Comparison of ENCODE assay signal across 7 cellular contexts in genomic region chr14:99273025-99273723, GRCh38. TPM values are rescaled to one million over a fixed set of nuclear protein-coding genes. Genes with fewer than 3 reads are reported as not detected.
DNase-seq lines count a peak whose midpoint lies in the region; ATAC-seq and TF ChIP-seq lines count a peak whose summit lies in the region.

No MANE protein-coding gene starts in this region.

- H3K4me3 ChIP-seq in HUES48 (ENCODE audit: low read depth, low read length) (peak overlapping the region; percentile 67), SK-N-SH (ENCODE audit: low read depth in 2 of 2, low read length in 1 of 2) (no peak overlapping the region), endodermal cell (ENCODE audit: low read length) (peak overlapping the region; percentile 92)

- TF ChIP-seq CTCF in SK-N-SH (IDR thresholded peaks at IDR 0.05) (no peak), endodermal cell (conservative IDR thresholded peaks at IDR 0.05) (no peak)

- H3K27me3 ChIP-seq in HUES48 (ENCODE audit: control insufficient read depth, insufficient read depth, low read length) (peaks cover 42% of the 10 kb centered on the region), SK-N-SH (ENCODE audit: insufficient read depth) (peaks cover 81% of the 10 kb centered on the region), endodermal cell (ENCODE audit: control insufficient read depth, insufficient read depth, low read length, poor library complexity, severe bottlenecking) (peaks cover 12% of the 10 kb centered on the region)

- H3K27ac Mint-ChIP-seq in endodermal cell = peak overlapping the region; percentile 91

- H3K27ac ChIP-seq in HUES48 (ENCODE audit: low read depth, low read length) (no peak overlapping the region), SK-N-SH (ENCODE audit: low read depth in 2 of 2, low read length in 1 of 2) (no peak overlapping the region), endodermal cell (ENCODE audit: low read depth, low read length) (no peak overlapping the region)

- peaks cover 43% of the 10 kb centered on the region for H3K4me1 ChIP-seq in HUES48 (ENCODE audit: control insufficient read depth, insufficient read depth, low read length)
- H3K4me1 ChIP-seq in SK-N-SH (ENCODE audit: control insufficient read depth in 1 of 2, insufficient read depth in 2 of 2, low read depth in 1 of 2, low read length in 1 of 2) = no peaks in the 10 kb centered on the region; a peak in 1 of 4 replicates
- peaks cover 12% of the 10 kb centered on the region for H3K4me1 ChIP-seq in endodermal cell (ENCODE audit: control insufficient read depth, insufficient read depth, low read length)

- H3K9ac ChIP-seq in HUES48 (ENCODE audit: low read depth, low read length) = no peak overlapping the region
- no peak overlapping the region for H3K9ac ChIP-seq in SK-N-SH
- no peak overlapping the region for H3K9ac ChIP-seq in endodermal cell (ENCODE audit: extremely low read depth, low read length, poor library complexity, severe bottlenecking)

- peaks cover 30% of the 10 kb centered on the region for H3K4me1 Mint-ChIP-seq in endodermal cell

- peak overlapping the region; percentile 75 for H3K4me3 Mint-ChIP-seq in endodermal cell

- peak; percentile 43 for DNase-seq in SK-N-SH
- peak; percentile 94 for DNase-seq in endodermal cell
- DNase-seq in sciatic nerve (ENCODE audit: low spot score) = no peak
- no peak for DNase-seq in amygdala (lab: John Stamatoyannopoulos, UW)
- no peak for DNase-seq in NOMO-1 treated with DMSO at 0.1 percent for 48 hours (lab: John Stamatoyannopoulos, UW; ENCODE audit: unreplicated experiment)

- POLR2A ChIA-PET in SK-N-SH (lab: Yijun Ruan, JAX) = no interaction called here

- H3K9me2 ChIP-seq in SK-N-SH = no peaks in the 10 kb centered on the region

- 0 out of 2 replicates have a peak overlapping the region, but pooled peaks have one; percentile 28 for H3K4me2 ChIP-seq in SK-N-SH

- no peak overlapping the region for H2AFZ ChIP-seq in SK-N-SH (ENCODE audit: low read depth)

- H3K27me3 Mint-ChIP-seq in endodermal cell (ENCODE audit: insufficient read depth) = peaks cover 19% of the 10 kb centered on the region

- no peaks in the 10 kb centered on the region for H3K79me2 ChIP-seq in SK-N-SH (ENCODE audit: insufficient read depth)

- CTCF ChIA-PET in SK-N-SH (lab: Yijun Ruan, JAX) = no interaction called here

- H4K20me1 ChIP-seq in SK-N-SH (ENCODE audit: insufficient read depth) = no peaks in the 10 kb centered on the region

- no peak for TF ChIP-seq EP300 in SK-N-SH (IDR thresholded peaks at IDR 0.05; ENCODE audit: borderline replicate concordance in 1 of 2, low read depth in 1 of 2, low read length in 1 of 2)

- H3K36me3 ChIP-seq in HUES48 (ENCODE audit: control insufficient read depth, insufficient read depth, low read length) (no peaks in the 10 kb centered on the region), SK-N-SH (replicated peaks in 1 of 2; ENCODE audit: control insufficient read depth in 1 of 2, insufficient read depth in 2 of 2, low read length in 1 of 2) (no peaks in the 10 kb centered on the region), endodermal cell (ENCODE audit: control insufficient read depth, insufficient read depth, low read length) (no peaks in the 10 kb centered on the region)

- H3F3A ChIP-seq in SK-N-SH (replicated peaks; ENCODE audit: insufficient read depth) = peaks cover 5% of the 10 kb centered on the region

- ATAC-seq in sciatic nerve (peak; percentile 29), GM18870 (IDR thresholded peaks at IDR 0.05; ENCODE audit: unreplicated experiment) (no peak)

- no peaks in the 10 kb centered on the region for H3K9me3 ChIP-seq in HUES48 (ENCODE audit: control insufficient read depth, insufficient read depth, low read length)
- H3K9me3 ChIP-seq in SK-N-SH = no peaks in the 10 kb centered on the region
- H3K9me3 ChIP-seq in endodermal cell (ENCODE audit: control insufficient read depth, low read length) = no peaks in the 10 kb centered on the region

- intact Hi-C loops in sciatic nerve (cut with DNase I) = no loop called here

- no peak for TF ChIP-seq RAD21 in SK-N-SH (IDR thresholded peaks at IDR 0.05; ENCODE audit: low read length)

- 2% methylated on average over 24 of the region's 48 CpGs for WGBS in SK-N-SH (ENCODE audit: low lambda C conversion rate)
- WGBS in endodermal cell (ENCODE audit: insufficient coverage in 1 of 2, insufficient read length in 1 of 2), 2 experiments = 2 to 4% methylated on average over 11 to 48 of the region's 48 CpGs

- no peaks in the 10 kb centered on the region for H3K36me3 Mint-ChIP-seq in endodermal cell (ENCODE audit: low read depth)

- H3K9me3 Mint-ChIP-seq in endodermal cell = no peaks in the 10 kb centered on the region

TF ChIP-seq in SK-N-SH, 30 proteins besides CTCF, POLR2A, EP300 and RAD21 (continues in another document):
- TF ChIP-seq TCF12 (IDR thresholded peaks at IDR 0.05) (no peak), RXRA (IDR thresholded peaks at IDR 0.05; ENCODE audit: borderline replicate concordance, low read depth) (no peak), JUND (IDR thresholded peaks at IDR 0.05) (no peak), MXI1 (IDR thresholded peaks at IDR 0.05; ENCODE audit: low read depth, low read length) (no peak), PBX3 (IDR thresholded peaks at IDR 0.05) (no peak), FOXM1 (IDR thresholded peaks at IDR 0.05; ENCODE audit: low read depth) (no peak), REST (IDR thresholded peaks at IDR 0.05; ENCODE audit: low read depth, low read length) (no peak), NFIC (IDR thresholded peaks at IDR 0.05; ENCODE audit: borderline replicate concordance) (no peak), ZBTB33 (IDR thresholded peaks at IDR 0.05; ENCODE audit: borderline replicate concordance, low read depth) (no peak), EZH2phosphoT487 (IDR thresholded peaks at IDR 0.05; ENCODE audit: borderline replicate concordance, low read depth) (no peak), SIN3A (IDR thresholded peaks at IDR 0.05; ENCODE audit: borderline replicate concordance, low read depth, low read length) (no peak), MAX (IDR thresholded peaks at IDR 0.05; ENCODE audit: low read depth) (no peak), NRF1 (IDR thresholded peaks at IDR 0.05; ENCODE audit: low read depth, low read length) (no peak), ELF1 (IDR thresholded peaks at IDR 0.05) (no peak), MEF2A (IDR thresholded peaks at IDR 0.05; ENCODE audit: borderline replicate concordance, low read depth) (no peak)

RNA-seq across cellular contexts. Expression of gene BCL11B, which starts 1.2 kb away (rescaled TPM):
- not detected in 2 replicates for polyA plus RNA-seq in SK-N-SH (2012; rRNA removed)
- not detected in 2 replicates for polyA plus RNA-seq in SK-N-SH (2012; cell fraction: cytosol; rRNA removed)
- not detected in 2 replicates for polyA plus RNA-seq in SK-N-SH (2012; cell fraction: nucleus; rRNA removed)
- total RNA-seq in endodermal cell (1 to 10 TPM; 5.7 to 6.0 TPM), sciatic nerve (0.85 TPM)
- 1.2 TPM for polyA plus RNA-seq in endodermal cell (2013, experiment 1 of 2)
- 1.6 TPM for polyA plus RNA-seq in endodermal cell (2013, experiment 2 of 2)

Comparison
In these comparisons a context has a peak if more than half of its experiments do, and no peak if none do; other contexts are left out.
1. H3K4me3 ChIP-seq: peak in HUES48 (single experiment) and endodermal cell (single experiment); none in SK-N-SH (0 of 2).
2. DNase-seq: peak in SK-N-SH (single experiment) and endodermal cell (single experiment); none in sciatic nerve (single experiment), amygdala (0 of 56) and NOMO-1 treated with DMSO at 0.1 percent for 48 hours (single experiment).